ENCODE assay signal across 1 cellular context in the genomic region with DNA sequence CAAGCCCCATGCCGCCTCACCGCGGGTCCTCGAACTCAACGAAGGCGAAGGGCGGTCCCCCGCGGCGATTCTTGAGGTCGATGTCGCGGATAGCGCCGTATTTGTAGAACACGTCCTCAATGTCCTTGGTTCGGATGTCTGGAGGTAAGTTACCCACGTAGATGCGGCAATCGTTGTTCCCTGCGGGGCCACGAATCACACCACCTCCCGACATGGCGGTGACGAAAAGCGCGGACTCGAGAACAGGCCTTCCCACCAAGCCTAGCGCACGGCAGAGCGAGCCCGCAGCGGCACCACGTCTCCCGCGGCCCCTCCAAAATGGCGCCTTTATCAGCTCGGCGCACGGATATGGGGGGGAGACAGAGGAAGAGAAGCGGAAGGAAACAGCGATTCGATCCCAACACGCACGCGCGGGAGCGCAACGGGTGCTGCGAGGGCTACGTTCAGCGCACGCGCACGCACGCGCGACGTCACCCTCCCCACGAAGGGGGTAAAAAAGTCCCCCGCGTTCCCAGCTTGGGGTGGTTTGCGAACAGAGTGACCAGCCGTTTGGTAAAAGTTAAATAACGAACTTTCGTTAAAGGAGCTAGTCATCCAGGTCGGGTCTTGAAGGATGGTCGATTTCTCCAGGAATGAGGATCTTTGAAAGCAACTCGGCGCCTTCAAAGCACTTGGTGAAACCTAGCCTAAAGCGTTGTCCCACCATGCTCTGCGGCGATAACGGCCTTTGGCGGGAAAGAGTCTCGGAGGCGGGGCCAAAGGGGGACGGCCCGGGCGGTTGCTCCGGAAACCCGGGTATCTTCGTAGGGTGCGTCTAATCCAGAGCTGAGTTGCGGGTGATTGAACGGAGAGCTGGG.
TF ChIP-seq lines count a peak whose summit lies in the region.

Gene SRSF1 (minus strand): TSS at position 323 of the 857 bp plus-strand sequence. CDS start 109 bp downstream, at position 214.

TF ChIP-seq in GM12878, 131 proteins besides CTCF, POLR2A, EP300 and RAD21 (continued from another document):
- TF ChIP-seq, protein P1, sequence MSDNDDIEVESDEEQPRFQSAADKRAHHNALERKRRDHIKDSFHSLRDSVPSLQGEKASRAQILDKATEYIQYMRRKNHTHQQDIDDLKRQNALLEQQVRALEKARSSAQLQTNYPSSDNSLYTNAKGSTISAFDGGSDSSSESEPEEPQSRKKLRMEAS (IDR thresholded peaks at IDR 0.05; ENCODE audit: low read depth, low read length), result peak; percentile 87; the same call in 1 of the 2 replicates
- TF ChIP-seq CBFB (IDR thresholded peaks at IDR 0.05; ENCODE audit: low read depth), result peak; percentile 89
- TF ChIP-seq RFX5 (IDR thresholded peaks at IDR 0.05; ENCODE audit: low read depth, low read length), result peak; percentile 39; the same call in 1 of the 2 replicates
- peak; percentile 27 for TF ChIP-seq RELA (IDR thresholded peaks at IDR 0.05; ENCODE audit: borderline replicate concordance, partially characterized antibody)
- TF ChIP-seq ETV6 (conservative IDR thresholded peaks at IDR 0.05 in 1 of 2, IDR thresholded peaks at IDR 0.05 in 1 of 2; ENCODE audit: borderline replicate concordance in 1 of 2, low read depth in 1 of 2), result peak in 1 of 2 experiments; percentile 76; a peak in 2 of 4 replicates
- 0 out of 2 replicates have a peak, but pooled peaks have one; percentile 62 for TF ChIP-seq SMARCA5 (IDR thresholded peaks at IDR 0.05)
- TF ChIP-seq POU2F2 (IDR thresholded peaks at IDR 0.05; ENCODE audit: borderline replicate concordance, low read depth, low read length), result peak; percentile 91
- TF ChIP-seq NR2C2 (IDR thresholded peaks at IDR 0.05; ENCODE audit: borderline replicate concordance, control insufficient read depth, insufficient read length, low read depth), result no peak
- TF ChIP-seq SREBF2 (IDR thresholded peaks at IDR 0.05; ENCODE audit: low read length), result no peak
- TF ChIP-seq TCF12 (IDR thresholded peaks at IDR 0.05; ENCODE audit: low read depth, low read length), result 0 out of 2 replicates have a peak, but pooled peaks have one; percentile 35
- 0 out of 2 replicates have a peak, but pooled peaks have one; percentile 27 for TF ChIP-seq IRF4 (IDR thresholded peaks at IDR 0.05; ENCODE audit: low read depth, low read length)
- peak; percentile 79 for TF ChIP-seq NBN (IDR thresholded peaks at IDR 0.05)
- TF ChIP-seq ZBTB4 (CRISPR knock-in tag; IDR thresholded peaks at IDR 0.05), result no peak
- peak; percentile 97 for TF ChIP-seq ZNF687 (IDR thresholded peaks at IDR 0.05)
- TF ChIP-seq, protein P2, sequence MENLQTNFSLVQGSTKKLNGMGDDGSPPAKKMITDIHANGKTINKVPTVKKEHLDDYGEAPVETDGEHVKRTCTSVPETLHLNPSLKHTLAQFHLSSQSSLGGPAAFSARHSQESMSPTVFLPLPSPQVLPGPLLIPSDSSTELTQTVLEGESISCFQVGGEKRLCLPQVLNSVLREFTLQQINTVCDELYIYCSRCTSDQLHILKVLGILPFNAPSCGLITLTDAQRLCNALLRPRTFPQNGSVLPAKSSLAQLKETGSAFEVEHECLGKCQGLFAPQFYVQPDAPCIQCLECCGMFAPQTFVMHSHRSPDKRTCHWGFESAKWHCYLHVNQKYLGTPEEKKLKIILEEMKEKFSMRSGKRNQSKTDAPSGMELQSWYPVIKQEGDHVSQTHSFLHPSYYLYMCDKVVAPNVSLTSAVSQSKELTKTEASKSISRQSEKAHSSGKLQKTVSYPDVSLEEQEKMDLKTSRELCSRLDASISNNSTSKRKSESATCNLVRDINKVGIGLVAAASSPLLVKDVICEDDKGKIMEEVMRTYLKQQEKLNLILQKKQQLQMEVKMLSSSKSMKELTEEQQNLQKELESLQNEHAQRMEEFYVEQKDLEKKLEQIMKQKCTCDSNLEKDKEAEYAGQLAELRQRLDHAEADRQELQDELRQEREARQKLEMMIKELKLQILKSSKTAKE (IDR thresholded peaks at IDR 0.05; ENCODE audit: low read depth, poor library complexity, severe bottlenecking), result no peak
- TF ChIP-seq MTA2 (IDR thresholded peaks at IDR 0.05; ENCODE audit: low read depth), result peak; percentile 44; the same call in 1 of the 2 replicates
- peak; percentile 6 to 94; a peak in 1 of 3 replicates for TF ChIP-seq EGR1 (IDR thresholded peaks at IDR 0.05; ENCODE audit: borderline replicate concordance in 1 of 2, low read depth in 2 of 2, low read length in 2 of 2)
- TF ChIP-seq TARDBP (IDR thresholded peaks at IDR 0.05; ENCODE audit: borderline replicate concordance), result peak; percentile 67; the same call in 1 of the 2 replicates
- no peak for TF ChIP-seq SREBF1 (IDR thresholded peaks at IDR 0.05; ENCODE audit: low read length)
- no peak for TF ChIP-seq RAD51 (IDR thresholded peaks at IDR 0.05)
